20 cellular contexts compared by ENCODE assay signal in the genomic region with DNA sequence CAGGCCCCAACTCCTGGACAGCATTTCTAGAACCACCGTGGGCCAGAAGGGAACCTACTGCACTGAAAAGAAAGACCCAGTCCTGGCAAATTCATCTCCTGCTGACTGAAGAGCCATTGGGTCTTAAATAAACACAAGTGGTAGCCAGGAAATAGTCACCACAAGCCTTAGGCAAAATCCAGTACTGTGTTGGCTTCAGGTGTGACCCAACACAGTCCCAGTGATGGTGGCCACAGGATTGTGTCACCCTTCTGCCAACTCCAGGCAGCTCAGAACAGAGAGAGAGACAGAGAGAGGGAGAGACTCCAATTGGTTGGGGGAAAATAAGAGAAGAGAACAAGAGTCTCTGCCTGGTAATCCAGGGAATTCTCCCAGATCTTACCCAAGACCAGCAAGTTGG.
"Had no signal": no experiment of that assay in that cellular context is flagged by ENCODE, and none has a peak within 500 bp of the region (broad histone marks: within the 10 kb centered on the region; RNA-seq: fewer than 3 reads in every experiment).

No MANE protein-coding gene starts in this region.

- H3K9me3 ChIP-seq: ovary, upper lobe of left lung, uterus had no signal

- H3K4me2 ChIP-seq: hepatocyte, smooth muscle cell had no signal

- H2AFZ ChIP-seq: hepatocyte had no signal

- DNase-seq: effector memory CD8-positive, alpha-beta T cell; foreskin keratinocyte; head of caudate nucleus; kidney; left cardiac atrium; left ventricle myocardium superior; mesenchymal stem cell; naive thymus-derived CD8-positive, alpha-beta T cell; nucleus accumbens; ovary; right cardiac atrium; stimulated activated CD4-positive, alpha-beta T cell treated with anti-CD3 and anti-CD28 coated beads, Interleukin-2, amount 100 ng/mL, for 48 hours; stimulated activated naive CD4-positive, alpha-beta T cell treated with Interleukin-2 at 50 U/mL for 16 hours; uterus had no signal

- ATAC-seq: effector memory CD8-positive, alpha-beta T cell; left cardiac atrium; left ventricle myocardium superior; naive thymus-derived CD8-positive, alpha-beta T cell; right cardiac atrium had no signal

- H3K27me3 ChIP-seq: foreskin keratinocyte, hepatocyte, ovary, upper lobe of left lung, uterus had no signal

- H3K27ac Mint-ChIP-seq: dendritic cell treated with granulocyte-macrophage colony-stimulating factor and Interleukin-4, amounts not matched to agents 40 ng/mL and 50 ng/mL, for 4 days; effector memory CD8-positive, alpha-beta T cell; naive thymus-derived CD8-positive, alpha-beta T cell had no signal

- H3K36me3 ChIP-seq: ovary, upper lobe of left lung, uterus had no signal

- H3K4me3 ChIP-seq: hepatocyte, lung, ovary, smooth muscle cell, upper lobe of left lung, uterus had no signal

- H3K4me1 ChIP-seq: foreskin keratinocyte, uterus had no signal

- H3K9me3 Mint-ChIP-seq: dendritic cell treated with granulocyte-macrophage colony-stimulating factor and Interleukin-4, amounts not matched to agents 40 ng/mL and 50 ng/mL, for 4 days; effector memory CD8-positive, alpha-beta T cell had no signal

- H3K4me1 Mint-ChIP-seq: naive thymus-derived CD8-positive, alpha-beta T cell; neural crest cell had no signal

- H3K27ac ChIP-seq: foreskin keratinocyte, hepatocyte, ovary, upper lobe of left lung, uterus had no signal

- H3K27me3 Mint-ChIP-seq: dendritic cell treated with granulocyte-macrophage colony-stimulating factor and Interleukin-4, amounts not matched to agents 40 ng/mL and 50 ng/mL, for 4 days; effector memory CD8-positive, alpha-beta T cell; naive thymus-derived CD8-positive, alpha-beta T cell had no signal

- H3K4me3 Mint-ChIP-seq: dendritic cell treated with granulocyte-macrophage colony-stimulating factor and Interleukin-4, amounts not matched to agents 40 ng/mL and 50 ng/mL, for 4 days; effector memory CD8-positive, alpha-beta T cell; naive thymus-derived CD8-positive, alpha-beta T cell; neural crest cell had no signal
